Comparison of ENCODE assay signal across 11 cellular contexts in the genomic region with DNA sequence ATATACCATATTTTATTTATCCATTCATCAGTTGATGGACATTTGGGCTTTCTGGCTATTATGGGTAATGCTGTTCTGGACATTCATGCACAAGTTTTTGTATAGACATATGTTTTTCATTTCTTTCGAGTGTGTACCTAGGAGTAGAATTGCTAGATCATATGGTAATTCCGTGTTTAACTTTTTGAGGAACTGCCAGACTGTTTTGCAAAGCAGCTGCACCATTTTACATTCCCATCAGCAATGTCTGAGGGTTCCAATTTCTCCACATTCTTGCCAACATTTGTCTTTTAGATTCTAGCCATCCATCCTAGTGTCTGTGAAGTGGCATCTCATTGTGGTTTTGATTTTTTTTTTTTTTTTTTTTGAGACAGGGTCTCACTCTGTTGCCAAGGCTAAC. TPM values are rescaled to one million over a fixed set of nuclear protein-coding genes. Genes with fewer than 3 reads are reported as not detected.
DNase-seq lines count a peak whose midpoint lies in the region; ATAC-seq and TF ChIP-seq lines count a peak whose summit lies in the region.
"Had no signal": no experiment of that assay in that cellular context is flagged by ENCODE, and none has a peak within 500 bp of the region (broad histone marks: within the 10 kb centered on the region; RNA-seq: fewer than 3 reads in every experiment).

No MANE protein-coding gene starts in this region.

- TF ChIP-seq CTCF in CD14-positive monocyte (IDR thresholded peaks at IDR 0.05) = no peak
- no peak for TF ChIP-seq CTCF in GM20000 (IDR thresholded peaks at IDR 0.05; ENCODE audit: extremely low read depth, missing control alignments)

- H3K4me3 Mint-ChIP-seq in CD14-positive monocyte = peak overlapping the region in 1 of 2 donors; percentile 78
- no peak overlapping the region for H3K4me3 Mint-ChIP-seq in dendritic cell treated with granulocyte-macrophage colony-stimulating factor and Interleukin-4, amounts not matched to agents 40 ng/mL and 50 ng/mL, for 4 days
- H3K4me3 Mint-ChIP-seq: activated CD4-positive, alpha-beta T cell treated with anti-CD3 and anti-CD28 coated beads for 36 hours had no signal

- peak overlapping the region; percentile 86 to 95 (median 93) for H3K27ac Mint-ChIP-seq in CD14-positive monocyte
- peak overlapping the region; percentile 79 for H3K27ac Mint-ChIP-seq in dendritic cell treated with granulocyte-macrophage colony-stimulating factor and Interleukin-4, amounts not matched to agents 40 ng/mL and 50 ng/mL, for 4 days

- H3K9me3 Mint-ChIP-seq in CD14-positive monocyte = no peaks in the 10 kb centered on the region
- H3K9me3 Mint-ChIP-seq in dendritic cell treated with granulocyte-macrophage colony-stimulating factor and Interleukin-4, amounts not matched to agents 40 ng/mL and 50 ng/mL, for 4 days = no peaks in the 10 kb centered on the region

- H3K36me3 Mint-ChIP-seq in CD14-positive monocyte = peaks cover 33 to 42% of the 10 kb centered on the region in 2 donors
- peaks cover 74% of the 10 kb centered on the region for H3K36me3 Mint-ChIP-seq in dendritic cell treated with granulocyte-macrophage colony-stimulating factor and Interleukin-4, amounts not matched to agents 40 ng/mL and 50 ng/mL, for 4 days (ENCODE audit: low read depth)

- intact Hi-C loops in CD14-positive monocyte (cut with micrococcal nuclease) = loop anchor here in 1 of 2 donors (5.0 kb wide), 1 partner anchor 34 kb away; no protein-coding TSS in a partner anchor
- intact Hi-C loops in dendritic cell treated with granulocyte-macrophage colony-stimulating factor and Interleukin-4, amounts not matched to agents 40 ng/mL and 50 ng/mL, for 4 days (cut with micrococcal nuclease) = no loop called here

- ATAC-seq in GM19397 (IDR thresholded peaks at IDR 0.05; ENCODE audit: unreplicated experiment) (peak; percentile 8), HG03469 (IDR thresholded peaks at IDR 0.05; ENCODE audit: unreplicated experiment) (peak; percentile 12)
- ATAC-seq: activated CD4-positive, alpha-beta T cell treated with anti-CD3 and anti-CD28 coated beads for 36 hours had no signal

- peaks cover 36% of the 10 kb centered on the region for H3K4me1 Mint-ChIP-seq in CD14-positive monocyte
- peaks cover 58% of the 10 kb centered on the region for H3K4me1 Mint-ChIP-seq in dendritic cell treated with granulocyte-macrophage colony-stimulating factor and Interleukin-4, amounts not matched to agents 40 ng/mL and 50 ng/mL, for 4 days (ENCODE audit: low read depth)

- peaks cover 0 to 3% (median 2%) of the 10 kb centered on the region in 3 donors for H3K27me3 Mint-ChIP-seq in CD14-positive monocyte (ENCODE audit: low read depth in 3 of 3)
- H3K27me3 Mint-ChIP-seq in dendritic cell treated with granulocyte-macrophage colony-stimulating factor and Interleukin-4, amounts not matched to agents 40 ng/mL and 50 ng/mL, for 4 days = no peaks in the 10 kb centered on the region
- H3K27me3 Mint-ChIP-seq: activated CD4-positive, alpha-beta T cell treated with anti-CD3 and anti-CD28 coated beads for 36 hours had no signal

- DNase-seq in CD14-positive monocyte (ENCODE audit: low spot score) = peak; percentile 10
- no peak for DNase-seq in GM20000 (ENCODE audit: low spot score)
- no peak for DNase-seq in cortex of kidney (lab: John Stamatoyannopoulos, UW)
- DNase-seq in SW 1271 (lab: John Stamatoyannopoulos, UW) = no peak
- no peak for DNase-seq in amniotic stem cell (lab: John Stamatoyannopoulos, UW)
- DNase-seq: activated CD4-positive, alpha-beta T cell treated with anti-CD3 and anti-CD28 coated beads for 36 hours; NCI-H187 treated with DMSO at 0.1 percent for 48 hours; NCI-H526 had no signal

RNA-seq across cellular contexts. Expression of gene SRC, which starts 20.8 kb away (rescaled TPM):
- 1 to 10 TPM; 4.9 to 6.8 TPM for polyA plus RNA-seq in CD14-positive monocyte
